ENCODE assay signal across 11 cellular contexts in genomic region chr5:40150896-40151295, GRCh38.
"Had no signal": no experiment of that assay in that cellular context is flagged by ENCODE, and none has a peak within 500 bp of the region (broad histone marks: within the 10 kb centered on the region; RNA-seq: fewer than 3 reads in every experiment).

No MANE protein-coding gene starts in this region.

- H3K4me3 ChIP-seq: esophagus squamous epithelium, gastrocnemius medialis, sigmoid colon, suprapubic skin had no signal

- DNase-seq: activated CD4-positive, alpha-beta memory T cell treated with anti-CD3 and anti-CD28 coated beads for 36 hours; activated CD4-positive, CD25-positive, alpha-beta regulatory T cell treated with anti-CD3 and anti-CD28 coated beads, Interleukin-2, amount 50 U/mL, for 72 hours; activated naive CD8-positive, alpha-beta T cell treated with anti-CD3 and anti-CD28 coated beads, Interleukin-2, amount 50 U/mL, for 24 hours; activated T-cell treated with anti-CD3 and anti-CD28 coated beads, Interleukin-2, amount 50 U/mL, for 72 hours; esophagus squamous epithelium; gastrocnemius medialis; sigmoid colon; stimulated activated CD4-positive, alpha-beta T cell treated with anti-CD3 and anti-CD28 coated beads, Interleukin-2, amount 100 ng/mL, for 48 hours; stimulated activated naive CD4-positive, alpha-beta T cell treated with Interleukin-2 at 50 U/mL for 16 hours; T-helper 17 cell had no signal

- H3K27me3 ChIP-seq: esophagus squamous epithelium, gastrocnemius medialis, sigmoid colon, suprapubic skin had no signal

- H3K9me3 ChIP-seq: esophagus squamous epithelium, gastrocnemius medialis, sigmoid colon, suprapubic skin had no signal

- H3K4me1 ChIP-seq: esophagus squamous epithelium, gastrocnemius medialis, suprapubic skin had no signal

- H3K27ac ChIP-seq: esophagus squamous epithelium, gastrocnemius medialis, sigmoid colon, suprapubic skin had no signal

- H3K36me3 ChIP-seq: esophagus squamous epithelium, gastrocnemius medialis, sigmoid colon, suprapubic skin had no signal

- ATAC-seq: activated naive CD8-positive, alpha-beta T cell treated with anti-CD3 and anti-CD28 coated beads, Interleukin-2, amount 50 U/mL, for 24 hours; activated T-cell treated with anti-CD3 and anti-CD28 coated beads, Interleukin-2, amount 50 U/mL, for 72 hours; gastrocnemius medialis; T-helper 17 cell had no signal
